In the genomic region with DNA sequence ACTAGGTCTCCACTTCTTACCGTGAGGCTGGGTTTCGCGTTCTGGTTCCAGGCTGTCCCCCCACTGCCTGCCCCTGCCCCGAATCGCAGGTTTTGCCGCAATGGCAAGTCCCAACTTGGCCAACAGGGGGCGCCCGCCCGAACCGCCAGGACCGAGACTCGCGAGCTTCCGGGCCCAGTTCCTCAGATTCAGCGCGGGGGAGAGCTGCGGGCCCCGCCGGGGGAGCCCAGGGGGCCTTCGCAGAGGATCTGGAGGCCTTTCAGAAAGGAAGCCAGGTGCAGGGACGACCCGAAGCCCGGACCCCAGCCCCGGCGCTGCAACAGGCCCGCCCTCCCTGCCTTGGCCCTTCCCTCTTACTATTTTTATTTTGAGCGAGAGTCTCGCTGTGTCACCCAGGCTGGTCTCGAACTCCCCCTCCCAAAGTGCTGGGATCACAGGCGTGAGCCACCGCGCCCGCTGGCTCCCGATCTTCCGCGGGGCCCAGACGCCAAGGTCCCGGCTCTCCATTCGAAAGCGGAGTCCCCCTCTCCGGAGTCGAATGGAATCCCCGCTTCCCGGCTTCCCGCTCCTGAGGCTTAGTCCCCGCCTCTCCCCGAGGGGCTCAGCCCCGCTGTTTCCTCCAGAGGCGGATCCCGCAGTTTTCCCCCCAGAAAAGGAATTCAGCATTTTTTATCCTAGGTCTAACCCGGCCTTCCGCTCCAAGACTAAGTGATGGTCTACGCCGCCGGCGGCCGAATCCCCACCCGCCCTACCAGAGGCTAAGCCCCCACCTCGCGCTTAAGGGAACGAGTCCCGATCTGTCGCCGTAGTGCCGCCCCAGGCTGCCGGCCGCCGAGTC, we compare ENCODE assay signal across 1 cellular context.
TF ChIP-seq lines count a peak whose summit lies in the region.

No MANE protein-coding gene starts in this region.

TF ChIP-seq in HepG2, 621 proteins besides CTCF, POLR2A, EP300 and RAD21 (continued from another document and continues in another):
- no peak; the same call in 1 of the 2 replicates for TF ChIP-seq HMG20B (CRISPR knock-in tag; conservative IDR thresholded peaks at IDR 0.05)
- TF ChIP-seq NRL (CRISPR knock-in tag; IDR thresholded peaks at IDR 0.05; ENCODE audit: borderline replicate concordance) = peak; percentile 16; the same call in 1 of the 2 replicates
- TF ChIP-seq ZNF431 (CRISPR knock-in tag; IDR thresholded peaks at IDR 0.05; ENCODE audit: borderline replicate concordance, low read depth) = 0 out of 2 replicates have a peak, but pooled peaks have one; percentile 30
- no peak for TF ChIP-seq ZFP36L2 (CRISPR knock-in tag; IDR thresholded peaks at IDR 0.05)
- TF ChIP-seq ZNF788 (CRISPR knock-in tag; IDR thresholded peaks at IDR 0.05; ENCODE audit: borderline replicate concordance) = peak; percentile 49; the same call in 1 of the 2 replicates
- peak; percentile 82; the same call in 1 of the 2 replicates for TF ChIP-seq ZXDC (CRISPR knock-in tag; IDR thresholded peaks at IDR 0.05)
- no peak for TF ChIP-seq NFATC3 (CRISPR knock-in tag; IDR thresholded peaks at IDR 0.05)
- no peak; a peak in 1 of 4 replicates for TF ChIP-seq NR2F1 (CRISPR knock-in tag; IDR thresholded peaks at IDR 0.05)
- TF ChIP-seq KDM2A (CRISPR knock-in tag; IDR thresholded peaks at IDR 0.05; ENCODE audit: borderline replicate concordance, low read depth) = peak; percentile 89
- TF ChIP-seq ZNF562 (CRISPR knock-in tag; IDR thresholded peaks at IDR 0.05; ENCODE audit: borderline replicate concordance) = no peak
- peak; percentile 72; the same call in 1 of the 2 replicates for TF ChIP-seq ZNF710 (CRISPR knock-in tag; IDR thresholded peaks at IDR 0.05; ENCODE audit: borderline replicate concordance)
- TF ChIP-seq EHMT2 (IDR thresholded peaks at IDR 0.05; ENCODE audit: borderline replicate concordance, low read depth, low read length) = no peak
- peak; percentile 72; the same call in 1 of the 2 replicates for TF ChIP-seq ARNTL (CRISPR knock-in tag; IDR thresholded peaks at IDR 0.05)
- TF ChIP-seq ZNF644 (CRISPR knock-in tag; IDR thresholded peaks at IDR 0.05; ENCODE audit: low read depth) = 0 out of 2 replicates have a peak, but pooled peaks have one; percentile 28
- TF ChIP-seq, protein P1, sequence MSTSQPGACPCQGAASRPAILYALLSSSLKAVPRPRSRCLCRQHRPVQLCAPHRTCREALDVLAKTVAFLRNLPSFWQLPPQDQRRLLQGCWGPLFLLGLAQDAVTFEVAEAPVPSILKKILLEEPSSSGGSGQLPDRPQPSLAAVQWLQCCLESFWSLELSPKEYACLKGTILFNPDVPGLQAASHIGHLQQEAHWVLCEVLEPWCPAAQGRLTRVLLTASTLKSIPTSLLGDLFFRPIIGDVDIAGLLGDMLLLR (CRISPR knock-in tag; IDR thresholded peaks at IDR 0.05) = no peak
- no peak for TF ChIP-seq CSRNP2 (CRISPR knock-in tag; conservative IDR thresholded peaks at IDR 0.05; ENCODE audit: low read depth)
- TF ChIP-seq ZNF143 (CRISPR knock-in tag; IDR thresholded peaks at IDR 0.05) = peak; percentile 1; the same call in 1 of the 2 replicates
- TF ChIP-seq ATAD3A (CRISPR knock-in tag; IDR thresholded peaks at IDR 0.05) = no peak
- no peak for TF ChIP-seq ONECUT2 (CRISPR knock-in tag; IDR thresholded peaks at IDR 0.05)
- TF ChIP-seq FUBP1 (CRISPR knock-in tag; IDR thresholded peaks at IDR 0.05; ENCODE audit: borderline replicate concordance) = no peak
- TF ChIP-seq GZF1 (CRISPR knock-in tag; IDR thresholded peaks at IDR 0.05) = peak; percentile 78; the same call in 1 of the 2 replicates
- TF ChIP-seq HNF4G (IDR thresholded peaks at IDR 0.05; ENCODE audit: borderline replicate concordance, low read depth, low read length) = no peak
- TF ChIP-seq HNF4G (CRISPR knock-in tag; IDR thresholded peaks at IDR 0.05; ENCODE audit: borderline replicate concordance, low read depth) = peak; percentile 15; the same call in 1 of the 2 replicates
- no peak for TF ChIP-seq CREM (IDR thresholded peaks at IDR 0.05)
- TF ChIP-seq CREM (CRISPR knock-in tag; IDR thresholded peaks at IDR 0.05) = no peak
- TF ChIP-seq ZNF251 (CRISPR knock-in tag; IDR thresholded peaks at IDR 0.05) = peak; percentile 94; the same call in 1 of the 2 replicates
- TF ChIP-seq ZNF709 (CRISPR knock-in tag; IDR thresholded peaks at IDR 0.05) = no peak; the same call in 1 of the 2 replicates
- peak; percentile 18; the same call in 1 of the 2 replicates for TF ChIP-seq ZBTB34 (CRISPR knock-in tag; IDR thresholded peaks at IDR 0.05)
- no peak; the same call in 1 of the 2 replicates for TF ChIP-seq HHEX (CRISPR knock-in tag; IDR thresholded peaks at IDR 0.05)
- TF ChIP-seq ZNF280D (CRISPR knock-in tag; IDR thresholded peaks at IDR 0.05) = peak; percentile 34
- peak; percentile 73; the same call in 1 of the 2 replicates for TF ChIP-seq MYPOP (CRISPR knock-in tag; IDR thresholded peaks at IDR 0.05)
- TF ChIP-seq ELF3 (CRISPR knock-in tag; IDR thresholded peaks at IDR 0.05) = peak; percentile 60; the same call in 1 of the 2 replicates
- TF ChIP-seq PBX2 (CRISPR knock-in tag; IDR thresholded peaks at IDR 0.05) = no peak
- TF ChIP-seq, protein P2, sequence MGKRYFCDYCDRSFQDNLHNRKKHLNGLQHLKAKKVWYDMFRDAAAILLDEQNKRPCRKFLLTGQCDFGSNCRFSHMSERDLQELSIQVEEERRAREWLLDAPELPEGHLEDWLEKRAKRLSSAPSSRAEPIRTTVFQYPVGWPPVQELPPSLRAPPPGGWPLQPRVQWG (CRISPR knock-in tag; IDR thresholded peaks at IDR 0.05; ENCODE audit: borderline replicate concordance, low read depth) = no peak
- peak; percentile 3; the same call in 1 of the 2 replicates for TF ChIP-seq KAT2B (IDR thresholded peaks at IDR 0.05; ENCODE audit: borderline replicate concordance, low read depth, low read length)
- TF ChIP-seq FOXO4 (CRISPR knock-in tag; conservative IDR thresholded peaks at IDR 0.05) = no peak
